9 cellular contexts compared by ENCODE assay signal in genomic region chr12:11718768-11719253, GRCh38.
DNase-seq lines count a peak whose midpoint lies in the region; TF ChIP-seq lines count a peak whose summit lies in the region.
"Had no signal": no experiment of that assay in that cellular context is flagged by ENCODE, and none has a peak within 500 bp of the region (broad histone marks: within the 10 kb centered on the region; RNA-seq: fewer than 3 reads in every experiment).

No MANE protein-coding gene starts in this region.

- H3K4me2 ChIP-seq in fibroblast of lung (ENCODE audit: extremely low read depth, insufficient read depth, low read length), result no peak overlapping the region

- H3K36me3 ChIP-seq in fibroblast of lung (ENCODE audit: control insufficient read depth, insufficient read depth, low read length) (no peaks in the 10 kb centered on the region), testis (ENCODE audit: low read depth, missing control alignments) (no peaks in the 10 kb centered on the region)

- no peak for TF ChIP-seq POLR2A in testis (IDR thresholded peaks at IDR 0.05)

- no peaks in the 10 kb centered on the region for H3K27me3 ChIP-seq in fibroblast of lung (ENCODE audit: control insufficient read depth, insufficient read depth, low read length)
- no peaks in the 10 kb centered on the region for H3K27me3 ChIP-seq in testis

- TF ChIP-seq CTCF in fibroblast of lung (conservative IDR thresholded peaks at IDR 0.05 in 1 of 2, IDR thresholded peaks at IDR 0.05 in 1 of 2; ENCODE audit: low read depth in 1 of 2, low read length in 2 of 2), result no peak
- TF ChIP-seq CTCF in testis (IDR thresholded peaks at IDR 0.05), result no peak

- H3K4me1 ChIP-seq in fibroblast of lung (ENCODE audit: control insufficient read depth, extremely low read depth, insufficient read depth, low read length) (peaks cover 14% of the 10 kb centered on the region), testis (peaks cover 1% of the 10 kb centered on the region)

- 82 to 84% methylated on average over 6 of the region's 6 CpGs for whole genome bisulfite sequencing in testis, 2 donors

- H3K9me3 ChIP-seq in fibroblast of lung (ENCODE audit: control insufficient read depth, insufficient read depth, low read depth, low read length) (no peaks in the 10 kb centered on the region), testis (no peaks in the 10 kb centered on the region)

- intact Hi-C loops in testis (cut with DNase I; ENCODE audit: low total_unique reads), result no loop called here

- H3K9ac ChIP-seq in fibroblast of lung (ENCODE audit: insufficient read depth, low read length), result no peak overlapping the region

- no peaks in the 10 kb centered on the region for H4K20me1 ChIP-seq in fibroblast of lung (ENCODE audit: control insufficient read depth, extremely low read depth, insufficient read depth, low read length)

- DNase-seq in ELF-1 (ENCODE audit: low read depth, low spot score), result peak; percentile 53
- DNase-seq in SK-N-DZ (ENCODE audit: low spot score), result peak; percentile 92
- DNase-seq in fibroblast of lung (ENCODE audit: low read depth in 2 of 2), result peak; percentile 53 to 92
- peak; percentile 33 for DNase-seq in pulmonary artery endothelial cell (ENCODE audit: low read depth, low spot score)
- no peak for DNase-seq in NCI-H2171 (lab: John Stamatoyannopoulos, UW)
- no peak for DNase-seq in RKO (ENCODE audit: low spot score)
- DNase-seq in testis, result no peak
- DNase-seq in DMS79 (lab: John Stamatoyannopoulos, UW), result no peak
- DNase-seq: activated CD4-positive, alpha-beta memory T cell treated with anti-CD3 and anti-CD28 coated beads, Interleukin-2, amount 10 ng/mL, durations not matched to agents 7 days and 5 days had no signal

- peak overlapping the region; percentile 67 for H3K27ac ChIP-seq in fibroblast of lung (ENCODE audit: insufficient read depth, low read length)
- H3K27ac ChIP-seq in testis, result no peak overlapping the region

- H3K79me2 ChIP-seq in fibroblast of lung (ENCODE audit: control insufficient read depth, insufficient read depth, low read length), result no peaks in the 10 kb centered on the region

- H3K4me3 ChIP-seq in fibroblast of lung (replicated peaks in 1 of 4; ENCODE audit: control extremely low read depth in 1 of 4, insufficient read depth in 1 of 4, low read depth in 3 of 4, low read length in 4 of 4), result no peak overlapping the region
- no peak overlapping the region for H3K4me3 ChIP-seq in testis

- H2AFZ ChIP-seq in fibroblast of lung (ENCODE audit: low read length), result no peak overlapping the region

Comparison
In these comparisons a context has a peak if more than half of its experiments do, and no peak if none do; other contexts are left out.
1. DNase-seq: peak in ELF-1 (single experiment), SK-N-DZ (single experiment), fibroblast of lung (2 of 2) and pulmonary artery endothelial cell (single experiment); none in NCI-H2171 (single experiment), RKO (single experiment), testis (single experiment) and DMS79 (single experiment).